ENCODE assay signal across 26 cellular contexts in the genomic region with DNA sequence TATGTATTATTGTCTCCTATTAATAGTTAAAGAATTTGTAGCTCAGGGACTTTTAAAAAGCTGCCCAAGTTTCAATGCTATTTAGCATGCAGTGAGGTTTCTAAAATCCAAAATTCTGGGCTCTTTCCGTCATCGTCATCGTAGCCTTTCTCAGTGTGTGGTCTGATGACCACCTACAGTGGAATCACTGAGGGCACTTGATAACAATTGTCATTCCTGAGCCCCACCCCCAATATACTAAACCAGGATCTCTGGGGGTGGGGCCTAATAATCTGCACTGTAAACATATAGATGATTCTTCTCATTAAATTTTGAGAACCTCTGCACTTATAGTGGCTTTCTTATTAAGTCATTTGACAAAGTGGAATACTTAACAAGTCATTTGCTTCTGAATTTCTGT.
"Had no signal": no experiment of that assay in that cellular context is flagged by ENCODE, and none has a peak within 500 bp of the region (broad histone marks: within the 10 kb centered on the region; RNA-seq: fewer than 3 reads in every experiment).

No MANE protein-coding gene starts in this region.

- H3K4me1 Mint-ChIP-seq: naive thymus-derived CD4-positive, alpha-beta T cell had no signal

- H3K36me3 Mint-ChIP-seq: naive thymus-derived CD4-positive, alpha-beta T cell had no signal

- H3K9me3 ChIP-seq: colonic mucosa, esophagus squamous epithelium, gastrocnemius medialis, left lung, lower lobe of right lung had no signal

- H3K27me3 Mint-ChIP-seq: dendritic cell treated with granulocyte-macrophage colony-stimulating factor and Interleukin-4, amounts not matched to agents 40 ng/mL and 50 ng/mL, for 4 days had no signal

- FAIRE-seq: endometrium, keratinocyte had no signal

- H3K4me1 ChIP-seq: colonic mucosa, esophagus squamous epithelium, gastrocnemius medialis, heart right ventricle, left lung, lower lobe of right lung had no signal

- H3K36me3 ChIP-seq: colonic mucosa, esophagus squamous epithelium, gastrocnemius medialis, heart right ventricle, left lung, lower lobe of right lung had no signal

- H3K4me3 ChIP-seq: colonic mucosa, esophagus squamous epithelium, gastrocnemius medialis, heart right ventricle, left lung, lower lobe of right lung had no signal

- ATAC-seq: effector memory CD8-positive, alpha-beta T cell; esophagus mucosa; gastrocnemius medialis; heart right ventricle; left cardiac atrium; left lung; left ventricle myocardium superior; lower lobe of right lung; naive thymus-derived CD4-positive, alpha-beta T cell had no signal

- H3K27me3 ChIP-seq: colonic mucosa, esophagus squamous epithelium, gastrocnemius medialis, heart right ventricle, left lung had no signal

- H3K4me3 Mint-ChIP-seq: dendritic cell treated with granulocyte-macrophage colony-stimulating factor and Interleukin-4, amounts not matched to agents 40 ng/mL and 50 ng/mL, for 4 days; effector memory CD8-positive, alpha-beta T cell; endodermal cell; naive thymus-derived CD4-positive, alpha-beta T cell had no signal

- DNase-seq: colonic mucosa; cortex of kidney; effector CD8-positive, alpha-beta T cell; effector memory CD8-positive, alpha-beta T cell; endodermal cell; erythroblast; esophagus squamous epithelium; foreskin fibroblast; foreskin melanocyte; gastrocnemius medialis; glutamatergic neuron; head of caudate nucleus; heart right ventricle; hippocampal formation; left cardiac atrium; left lung; left ventricle myocardium superior; lower lobe of right lung; mesenchymal stem cell; midbrain; naive thymus-derived CD4-positive, alpha-beta T cell had no signal

- H3K27ac Mint-ChIP-seq: dendritic cell treated with granulocyte-macrophage colony-stimulating factor and Interleukin-4, amounts not matched to agents 40 ng/mL and 50 ng/mL, for 4 days; effector memory CD8-positive, alpha-beta T cell; endodermal cell; naive thymus-derived CD4-positive, alpha-beta T cell had no signal

- H3K27ac ChIP-seq: colonic mucosa, epithelial cell of prostate, esophagus squamous epithelium, gastrocnemius medialis, heart right ventricle, left lung, lower lobe of right lung had no signal
